17 cellular contexts compared by ENCODE assay signal in genomic region chr11:15665368-15665871, GRCh38.
A peak's percentile ranks its signal among the peaks of the same experiment; 100 is the strongest.
DNase-seq lines count a peak whose midpoint lies in the region; ATAC-seq and TF ChIP-seq lines count a peak whose summit lies in the region.
"Had no signal": no experiment of that assay in that cellular context is flagged by ENCODE, and none has a peak within 500 bp of the region (broad histone marks: within the 10 kb centered on the region; RNA-seq: fewer than 3 reads in every experiment).

No MANE protein-coding gene starts in this region.

- no peak for ATAC-seq in HG03196 (IDR thresholded peaks at IDR 0.05; ENCODE audit: unreplicated experiment)
- no peak for ATAC-seq in T-helper 17 cell
- no peak for ATAC-seq in GM18861 (IDR thresholded peaks at IDR 0.05; ENCODE audit: unreplicated experiment)

- no peak overlapping the region for H3K4me3 Mint-ChIP-seq in T-helper 17 cell

- H3K36me3 ChIP-seq in fibroblast of lung (ENCODE audit: control insufficient read depth, insufficient read depth, low read length), result no peaks in the 10 kb centered on the region
- no peaks in the 10 kb centered on the region for H3K36me3 ChIP-seq in trophoblast cell (ENCODE audit: control insufficient read depth in 1 of 2, insufficient read depth in 2 of 2, low read length in 2 of 2)
- H3K36me3 ChIP-seq: BLaER1, ovary, stomach had no signal

- H4K91ac ChIP-seq in trophoblast cell (ENCODE audit: low read depth, low read length), result no peak overlapping the region

- no CpG with 5 or more reads among the region's 4 CpGs for whole genome bisulfite sequencing in trophoblast cell (ENCODE audit: extremely low coverage, insufficient coverage, insufficient read length)

- H4K12ac ChIP-seq in trophoblast cell (ENCODE audit: low read depth, low read length), result no peak overlapping the region

- no peak overlapping the region for H3K4ac ChIP-seq in trophoblast cell (ENCODE audit: low read depth, low read length)

- H4K8ac ChIP-seq in trophoblast cell (ENCODE audit: low read depth, low read length), result no peak overlapping the region

- H3K4me1 ChIP-seq in fibroblast of lung (ENCODE audit: control insufficient read depth, extremely low read depth, insufficient read depth, low read length), result no peaks in the 10 kb centered on the region
- peaks cover 0 to under 1% of the 10 kb centered on the region in 2 experiments for H3K4me1 ChIP-seq in trophoblast cell (ENCODE audit: control insufficient read depth in 1 of 2, insufficient read depth in 2 of 2, low read length in 2 of 2)

- no peak overlapping the region for H3K9ac ChIP-seq in fibroblast of lung (ENCODE audit: insufficient read depth, low read length)
- H3K9ac ChIP-seq in trophoblast cell (ENCODE audit: low read length), result no peak overlapping the region
- H3K9ac ChIP-seq: BLaER1 had no signal

- no peaks in the 10 kb centered on the region for H3K4me1 Mint-ChIP-seq in T-helper 17 cell

- H3K18ac ChIP-seq in trophoblast cell (ENCODE audit: low read length), result no peak overlapping the region

- H3K27me3 Mint-ChIP-seq in T-helper 17 cell, result peaks cover 12% of the 10 kb centered on the region

- H3K79me1 ChIP-seq in trophoblast cell (ENCODE audit: low read length), result no peaks in the 10 kb centered on the region

- H3K36me3 Mint-ChIP-seq in T-helper 17 cell (ENCODE audit: low read depth), result no peaks in the 10 kb centered on the region

- H2BK5ac ChIP-seq in trophoblast cell (ENCODE audit: low read depth, low read length, poor library complexity), result no peak overlapping the region

- peak; percentile 3 for DNase-seq in GM04503 (ENCODE audit: low read depth)
- peak; percentile 43 for DNase-seq in RPMI7951 (ENCODE audit: low read depth)
- peak; percentile 78 to 87 for DNase-seq in fibroblast of lung (ENCODE audit: low read depth in 2 of 2)
- DNase-seq in trophoblast cell, result peak; percentile 26 to 71
- DNase-seq in anterior cingulate cortex (lab: John Stamatoyannopoulos, UW), result no peak
- no peak for DNase-seq in T-helper 17 cell
- DNase-seq: activated CD4-positive, CD25-positive, alpha-beta regulatory T cell treated with anti-CD3 and anti-CD28 coated beads, Interleukin-2, amount 50 U/mL, for 72 hours; activated CD8-positive, alpha-beta memory T cell treated with anti-CD3 and anti-CD28 coated beads, Interleukin-2, amount 50 U/mL, for 4 hours; activated naive CD4-positive, alpha-beta T cell; NCI-H82; ovary; stimulated activated CD4-positive, alpha-beta T cell treated with anti-CD3 and anti-CD28 coated beads, Interleukin-12 subunit alpha, Interleukin-12 subunit beta, amount 100 ng/mL, for 4 hours; stomach had no signal

- H3K79me2 ChIP-seq in fibroblast of lung (ENCODE audit: control insufficient read depth, insufficient read depth, low read length) (no peaks in the 10 kb centered on the region), trophoblast cell (ENCODE audit: control insufficient read depth, insufficient read depth, low read length, poor library complexity) (no peaks in the 10 kb centered on the region)

- H3K4me2 ChIP-seq in fibroblast of lung (ENCODE audit: extremely low read depth, insufficient read depth, low read length), result no peak overlapping the region
- no peak overlapping the region for H3K4me2 ChIP-seq in trophoblast cell (ENCODE audit: low read length)
- H3K4me2 ChIP-seq: BLaER1 had no signal

- H3K9me3 ChIP-seq in fibroblast of lung (ENCODE audit: control insufficient read depth, insufficient read depth, low read depth, low read length) (no peaks in the 10 kb centered on the region), trophoblast cell (ENCODE audit: insufficient read depth, low read depth, low read length) (no peaks in the 10 kb centered on the region), T-helper 17 cell (ENCODE audit: control insufficient read depth, low read length, poor library complexity, severe bottlenecking) (no peaks in the 10 kb centered on the region)
- H3K9me3 ChIP-seq: BLaER1, ovary had no signal

- H3K4me3 ChIP-seq in fibroblast of lung (replicated peaks in 1 of 4; ENCODE audit: control extremely low read depth in 1 of 4, insufficient read depth in 1 of 4, low read depth in 3 of 4, low read length in 4 of 4) (no peak overlapping the region), trophoblast cell (ENCODE audit: low read depth, low read length) (no peak overlapping the region)
- H3K4me3 ChIP-seq: BLaER1, ovary, stomach had no signal

- no peak overlapping the region for H2BK12ac ChIP-seq in trophoblast cell (ENCODE audit: low read length)

- H3K27me3 ChIP-seq in fibroblast of lung (ENCODE audit: control insufficient read depth, insufficient read depth, low read length) (no peaks in the 10 kb centered on the region), trophoblast cell (ENCODE audit: insufficient read depth, low read length) (no peaks in the 10 kb centered on the region)
- H3K27me3 ChIP-seq: BLaER1, ovary, stomach had no signal

- no peak overlapping the region for H2AK5ac ChIP-seq in trophoblast cell (ENCODE audit: low read length)

- no peak overlapping the region for H3K27ac Mint-ChIP-seq in T-helper 17 cell

- no peak overlapping the region for H3K23ac ChIP-seq in trophoblast cell (ENCODE audit: low read length)

- H2AFZ ChIP-seq in fibroblast of lung (ENCODE audit: low read length) (no peak overlapping the region), trophoblast cell (ENCODE audit: insufficient read depth, low read length, poor library complexity) (no peak overlapping the region)

- H4K20me1 ChIP-seq in fibroblast of lung (ENCODE audit: control insufficient read depth, extremely low read depth, insufficient read depth, low read length), result no peaks in the 10 kb centered on the region
- H4K20me1 ChIP-seq: BLaER1 had no signal

- no peak overlapping the region for H2BK120ac ChIP-seq in trophoblast cell (ENCODE audit: insufficient read depth, low read length, poor library complexity)

- TF ChIP-seq CTCF in fibroblast of lung (conservative IDR thresholded peaks at IDR 0.05 in 1 of 2, IDR thresholded peaks at IDR 0.05 in 1 of 2; ENCODE audit: low read depth in 1 of 2, low read length in 2 of 2), result no peak

- no peak overlapping the region for H3K14ac ChIP-seq in trophoblast cell (ENCODE audit: low read length)

- H3K27ac ChIP-seq in fibroblast of lung (ENCODE audit: insufficient read depth, low read length) (no peak overlapping the region), trophoblast cell (ENCODE audit: low read depth, low read length) (no peak overlapping the region)
- H3K27ac ChIP-seq: BLaER1, ovary, RWPE1, stomach had no signal

Comparison
In these comparisons a context has a peak if more than half of its experiments do, and no peak if none do; other contexts are left out.
1. DNase-seq: peak in GM04503 (single experiment), RPMI7951 (single experiment), fibroblast of lung (2 of 2) and trophoblast cell (2 of 2); none in anterior cingulate cortex (0 of 58) and T-helper 17 cell (0 of 3).